22 cellular contexts compared by ENCODE assay signal in genomic region chr3:13288732-13289718, GRCh38.
A peak's percentile ranks its signal among the peaks of the same experiment; 100 is the strongest.
DNase-seq lines count a peak whose midpoint lies in the region; ATAC-seq lines count a peak whose summit lies in the region.
"Had no signal": no experiment of that assay in that cellular context is flagged by ENCODE, and none has a peak within 500 bp of the region (broad histone marks: within the 10 kb centered on the region; RNA-seq: fewer than 3 reads in every experiment).

No MANE protein-coding gene starts in this region.

- DNase-seq in NCI-H1105 treated with DMSO at 0.1 percent for 48 hours (lab: John Stamatoyannopoulos, UW) (peak; percentile 16), NCI-H1105 (lab: John Stamatoyannopoulos, UW) (no peak), Karpas-422 (no peak), NCI-H774 (lab: John Stamatoyannopoulos, UW) (peak; percentile 33), neuronal stem cell (ENCODE audit: low spot score) (no peak), NCI-H1048 (lab: John Stamatoyannopoulos, UW) (no peak)
- DNase-seq in activated naive CD4-positive, alpha-beta T cell treated with anti-CD3 and anti-CD28 coated beads for 36 hours, result no peak
- DNase-seq: activated CD4-positive, alpha-beta T cell treated with anti-CD3 and anti-CD28 coated beads for 1 hour; activated T-cell treated with anti-CD3 and anti-CD28 coated beads, Interleukin-2, amount 50 U/mL, for 48 hours; brain microvascular endothelial cell; esophagus squamous epithelium; GF-D8; HFFc6; kidney glomerular epithelial cell; mesendoderm; MM.1S; naive thymus-derived CD4-positive, alpha-beta T cell; SW 1271 had no signal

- WGBS in neuronal stem cell (ENCODE audit: extremely low coverage in 2 of 2, insufficient read length in 2 of 2, insufficient replicate concordance in 1 of 2), 2 donors, result no CpG with 5 or more reads among the region's 10 CpGs

- H2BK15ac ChIP-seq in neuronal stem cell (ENCODE audit: low read length), result no peak overlapping the region

- H3K9me3 ChIP-seq in Karpas-422 (ENCODE audit: low read length) (peaks cover 10% of the 10 kb centered on the region), neuronal stem cell (replicated peaks in 1 of 2; ENCODE audit: control insufficient read depth in 2 of 2, insufficient read depth in 1 of 2, low read depth in 1 of 2, low read length in 2 of 2) (peaks cover 8 to 17% of the 10 kb centered on the region in 2 donors)

- H3K9me2 ChIP-seq in Karpas-422 (replicated peaks; ENCODE audit: insufficient read depth, low read length), result no peaks in the 10 kb centered on the region

- peaks cover 40% of the 10 kb centered on the region for H3K27me3 Mint-ChIP-seq in activated T-helper 17 cell treated with anti-CD3 and anti-CD28 coated beads, Interleukin-2, amount 50 U/mL, for 72 hours
- H3K27me3 Mint-ChIP-seq in activated naive CD4-positive, alpha-beta T cell treated with anti-CD3 and anti-CD28 coated beads for 36 hours (ENCODE audit: low read depth), result peaks cover 20% of the 10 kb centered on the region

- no peak overlapping the region for H2BK5ac ChIP-seq in neuronal stem cell (ENCODE audit: low read length)

- no peaks in the 10 kb centered on the region for H4K20me1 ChIP-seq in Karpas-422 (ENCODE audit: insufficient read depth, low read depth, low read length)

- H3K27ac ChIP-seq in Karpas-422 (ENCODE audit: low read length) (peak overlapping the region; percentile 83), neuronal stem cell (replicated peaks; ENCODE audit: low read length) (no peak overlapping the region)
- H3K27ac ChIP-seq: A549, brain microvascular endothelial cell, esophagus squamous epithelium, gastroesophageal sphincter, right atrium auricular region had no signal

- H2BK12ac ChIP-seq in neuronal stem cell (ENCODE audit: low read length), result no peak overlapping the region

- H3K18ac ChIP-seq in neuronal stem cell (ENCODE audit: low read length), result peak overlapping the region; percentile 40

- no peak overlapping the region for H2BK120ac ChIP-seq in neuronal stem cell (ENCODE audit: low read depth, low read length)

- CTCF ChIA-PET in activated naive CD4-positive, alpha-beta T cell treated with anti-CD3 and anti-CD28 coated beads for 36 hours (lab: Charles Lee), result no interaction called here

- H3K4me1 ChIP-seq in Karpas-422 (ENCODE audit: low read length) (peaks cover 55% of the 10 kb centered on the region), neuronal stem cell (ENCODE audit: control insufficient read depth in 2 of 2, insufficient read depth in 1 of 2, low read depth in 1 of 2, low read length in 2 of 2) (no peaks in the 10 kb centered on the region)
- H3K4me1 ChIP-seq: A549, esophagus squamous epithelium, gastroesophageal sphincter, right atrium auricular region had no signal

- H3K4ac ChIP-seq in neuronal stem cell (ENCODE audit: low read length), result no peak overlapping the region

- peaks cover 7% of the 10 kb centered on the region for H3K36me3 Mint-ChIP-seq in activated T-helper 17 cell treated with anti-CD3 and anti-CD28 coated beads, Interleukin-2, amount 50 U/mL, for 72 hours (ENCODE audit: low read depth)
- peaks cover 7% of the 10 kb centered on the region for H3K36me3 Mint-ChIP-seq in activated naive CD4-positive, alpha-beta T cell treated with anti-CD3 and anti-CD28 coated beads for 36 hours (ENCODE audit: low read depth)

- no peak overlapping the region for H3K23ac ChIP-seq in neuronal stem cell (ENCODE audit: low read depth, low read length, poor library complexity)

- peak overlapping the region; percentile 13; the same call in 1 of the 2 replicates for H3K4me3 ChIP-seq in Karpas-422 (ENCODE audit: low read length)
- no peak overlapping the region for H3K4me3 ChIP-seq in neuronal stem cell (ENCODE audit: low read length in 2 of 2)
- H3K4me3 ChIP-seq: A549, esophagus squamous epithelium, gastroesophageal sphincter, right atrium auricular region had no signal

- H2AK5ac ChIP-seq in neuronal stem cell (ENCODE audit: low read depth, low read length), result no peak overlapping the region

- no peaks in the 10 kb centered on the region for H3K4me1 Mint-ChIP-seq in activated T-helper 17 cell treated with anti-CD3 and anti-CD28 coated beads, Interleukin-2, amount 50 U/mL, for 72 hours
- H3K4me1 Mint-ChIP-seq in activated naive CD4-positive, alpha-beta T cell treated with anti-CD3 and anti-CD28 coated beads for 36 hours (ENCODE audit: low read depth), result no peaks in the 10 kb centered on the region

- H3K36me3 ChIP-seq in Karpas-422 (ENCODE audit: insufficient read depth, low read length) (peaks cover 29% of the 10 kb centered on the region), neuronal stem cell (replicated peaks in 1 of 2; ENCODE audit: control insufficient read depth in 2 of 2, insufficient read depth in 2 of 2, low read length in 2 of 2) (no peaks in the 10 kb centered on the region)
- H3K36me3 ChIP-seq: brain microvascular endothelial cell, esophagus squamous epithelium, gastroesophageal sphincter, right atrium auricular region had no signal

- no peak overlapping the region for H4K8ac ChIP-seq in neuronal stem cell (ENCODE audit: low read depth, low read length)

- no peak overlapping the region for H3K14ac ChIP-seq in neuronal stem cell (ENCODE audit: low read length)

- H3K9me3 Mint-ChIP-seq in activated T-helper 17 cell treated with anti-CD3 and anti-CD28 coated beads, Interleukin-2, amount 50 U/mL, for 72 hours, result peaks cover 12% of the 10 kb centered on the region
- peaks cover 6% of the 10 kb centered on the region for H3K9me3 Mint-ChIP-seq in activated naive CD4-positive, alpha-beta T cell treated with anti-CD3 and anti-CD28 coated beads for 36 hours

- no peak overlapping the region for H3K4me3 Mint-ChIP-seq in activated T-helper 17 cell treated with anti-CD3 and anti-CD28 coated beads, Interleukin-2, amount 50 U/mL, for 72 hours
- H3K4me3 Mint-ChIP-seq in activated naive CD4-positive, alpha-beta T cell treated with anti-CD3 and anti-CD28 coated beads for 36 hours, result no peak overlapping the region
- H3K4me3 Mint-ChIP-seq: HFFc6; naive thymus-derived CD4-positive, alpha-beta T cell had no signal

- intact Hi-C loops in activated naive CD4-positive, alpha-beta T cell treated with anti-CD3 and anti-CD28 coated beads for 36 hours (cut with micrococcal nuclease), result no loop called here

- H3K27me3 ChIP-seq in Karpas-422 (ENCODE audit: low read length), result no peaks in the 10 kb centered on the region
- H3K27me3 ChIP-seq in neuronal stem cell (ENCODE audit: control insufficient read depth in 3 of 3, insufficient read depth in 3 of 3, low read depth in 1 of 3, low read length in 3 of 3), result peaks cover 0 to 22% (median 0%) of the 10 kb centered on the region in 3 experiments

- no peak for ATAC-seq in activated T-helper 17 cell treated with anti-CD3 and anti-CD28 coated beads, Interleukin-2, amount 50 U/mL, for 72 hours (replicated peaks)
- ATAC-seq: A549; gastroesophageal sphincter; naive thymus-derived CD4-positive, alpha-beta T cell had no signal

- no peaks in the 10 kb centered on the region for H3K79me1 ChIP-seq in neuronal stem cell (ENCODE audit: low read depth, low read length)

- no peak overlapping the region for H3K27ac Mint-ChIP-seq in activated T-helper 17 cell treated with anti-CD3 and anti-CD28 coated beads, Interleukin-2, amount 50 U/mL, for 72 hours
- no peak overlapping the region for H3K27ac Mint-ChIP-seq in activated naive CD4-positive, alpha-beta T cell treated with anti-CD3 and anti-CD28 coated beads for 36 hours
- H3K27ac Mint-ChIP-seq: HFFc6; naive thymus-derived CD4-positive, alpha-beta T cell had no signal

- H3K4me2 ChIP-seq in Karpas-422 (ENCODE audit: low read depth, low read length, poor library complexity, severe bottlenecking) (peak overlapping the region; percentile 61), neuronal stem cell (ENCODE audit: insufficient read depth, low read length, poor library complexity, severe bottlenecking) (no peak overlapping the region)
- H3K4me2 ChIP-seq: A549 had no signal

- H3K9ac ChIP-seq in Karpas-422 (ENCODE audit: low read length), result no peak overlapping the region
- no peak overlapping the region for H3K9ac ChIP-seq in neuronal stem cell (ENCODE audit: low read depth, low read length, poor library complexity)

- H3K79me2 ChIP-seq in Karpas-422 (ENCODE audit: low read length), result peaks cover 37% of the 10 kb centered on the region

- H4K91ac ChIP-seq in neuronal stem cell (ENCODE audit: low read depth, low read length, poor library complexity), result no peak overlapping the region

- H2AFZ ChIP-seq in Karpas-422 (ENCODE audit: low read length) (no peak overlapping the region), neuronal stem cell (ENCODE audit: low read length) (no peak overlapping the region)

Comparison
In these comparisons a context has a peak if more than half of its experiments do, and no peak if none do; other contexts are left out.
1. DNase-seq: peak in NCI-H1105 treated with DMSO at 0.1 percent for 48 hours (single experiment) and NCI-H774 (single experiment); none in NCI-H1105 (single experiment), Karpas-422 (single experiment), neuronal stem cell (single experiment), activated naive CD4-positive, alpha-beta T cell treated with anti-CD3 and anti-CD28 coated beads for 36 hours (single experiment) and NCI-H1048 (single experiment).